1 cellular context compared by ENCODE assay signal in genomic region chr1:89023026-89023425, GRCh38.
TF ChIP-seq lines count a peak whose summit lies in the region.

No MANE protein-coding gene starts in this region.

TF ChIP-seq in SK-N-SH, 30 proteins besides CTCF, POLR2A, EP300 and RAD21 (continued from another document):
- no peak for TF ChIP-seq REST (IDR thresholded peaks at IDR 0.05; ENCODE audit: low read depth, low read length)
- TF ChIP-seq FOXJ3 (CRISPR knock-in tag; IDR thresholded peaks at IDR 0.05) = no peak
- no peak for TF ChIP-seq MAX (IDR thresholded peaks at IDR 0.05; ENCODE audit: low read depth)
